ENCODE assay signal across 7 cellular contexts in genomic region chr17:4004517-4005295, GRCh38. TPM values are rescaled to one million over a fixed set of nuclear protein-coding genes. Genes with fewer than 3 reads are reported as not detected.
DNase-seq lines count a peak whose midpoint lies in the region; ATAC-seq and TF ChIP-seq lines count a peak whose summit lies in the region.

No MANE protein-coding gene starts in this region.

- peak overlapping the region; percentile 29; the same call in 2 of the 3 replicates for H3K4me3 Mint-ChIP-seq in GM23338

- H4K20me1 ChIP-seq in GM23338 (replicated peaks; ENCODE audit: insufficient read depth) (no peaks in the 10 kb centered on the region), PC-9 (ENCODE audit: insufficient read depth) (no peaks in the 10 kb centered on the region)

- H3K9me3 Mint-ChIP-seq in GM23338 = no peaks in the 10 kb centered on the region

- H3K4me3 ChIP-seq in GM23338 (0 out of 2 replicates have a peak overlapping the region, but pooled peaks have one; percentile 12), PC-9 (no peak overlapping the region), cardiac muscle cell (no peak overlapping the region), sigmoid colon (no peak overlapping the region)

- DNase-seq in GM23338 (ENCODE audit: low spot score) = peak; percentile 83
- no peak for DNase-seq in PC-9
- DNase-seq in activated gamma-delta T cell treated with Interleukin-2 at 50 U/mL for 16 hours = peak; percentile 43
- peak; percentile 47 to 81 for DNase-seq in cardiac muscle cell (ENCODE audit: low read depth in 1 of 2, low spot score in 1 of 2)
- DNase-seq in sigmoid colon = peak; percentile 68
- DNase-seq in HPDE6-E6E7 (ENCODE audit: extremely low spot score) = no peak

- intact Hi-C loops in PC-9 (cut with micrococcal nuclease; ENCODE audit: unreplicated experiment) = loop anchor here (10.0 kb wide), 1 partner anchor 70 kb away; no protein-coding TSS in a partner anchor
- intact Hi-C loops in sigmoid colon (cut with DNase I) = loop anchor here (1.0 to 5.0 kb wide), 3 partner anchors 91 to 267 kb away; no protein-coding TSS in a partner anchor

- BruUV-seq in PC-9 (replicated peaks; lab: Mats Ljungman, UMichigan) = no TSS peak

- H3K27ac ChIP-seq in GM23338 (ENCODE audit: low read depth) = no peak overlapping the region
- no peak overlapping the region for H3K27ac ChIP-seq in PC-9
- H3K27ac ChIP-seq in cardiac muscle cell = no peak overlapping the region
- H3K27ac ChIP-seq in sigmoid colon = peak overlapping the region in 1 of 4 donors; percentile 28

- no peaks in the 10 kb centered on the region for H3K36me3 ChIP-seq in GM23338 (ENCODE audit: insufficient read depth)
- H3K36me3 ChIP-seq in PC-9 (ENCODE audit: low read depth) = peaks cover 8% of the 10 kb centered on the region; the same call in 1 of the 2 replicates
- H3K36me3 ChIP-seq in cardiac muscle cell = no peaks in the 10 kb centered on the region
- H3K36me3 ChIP-seq in sigmoid colon = peaks cover 10 to 45% (median 36%) of the 10 kb centered on the region in 4 donors

- ATAC-seq in GM23338 = peak; percentile 81
- ATAC-seq in HG03521 (IDR thresholded peaks at IDR 0.05; ENCODE audit: unreplicated experiment) = no peak

- H3K4me2 ChIP-seq in GM23338 (peak overlapping the region; percentile 60), PC-9 (no peak overlapping the region)

- H3K27ac Mint-ChIP-seq in GM23338 = no peak overlapping the region

- peak overlapping the region; percentile 25; the same call in 1 of the 2 replicates for H2AFZ ChIP-seq in GM23338
- no peak overlapping the region for H2AFZ ChIP-seq in PC-9

- no peaks in the 10 kb centered on the region for H3K9me2 ChIP-seq in GM23338 (ENCODE audit: insufficient read depth)
- H3K9me2 ChIP-seq in PC-9 (ENCODE audit: insufficient read depth) = no peaks in the 10 kb centered on the region

- H3F3A ChIP-seq in GM23338 (replicated peaks; ENCODE audit: low read depth) (peaks cover 5% of the 10 kb centered on the region; the same call in 1 of the 2 replicates), PC-9 (ENCODE audit: insufficient read depth, low read depth) (peaks cover 13% of the 10 kb centered on the region; the same call in 1 of the 2 replicates)

- peaks cover 28% of the 10 kb centered on the region for H3K27me3 Mint-ChIP-seq in GM23338 (ENCODE audit: insufficient read depth, low read depth, poor library complexity)

- CTCF ChIA-PET in PC-9 (lab: Charles Lee) = interaction anchor here (0.7 kb wide), 1 partner anchor 68 kb away, joined by 3 read pairs; no protein-coding TSS in a partner anchor

- H3K4me1 Mint-ChIP-seq in GM23338 = peaks cover 33% of the 10 kb centered on the region

- no peaks in the 10 kb centered on the region for H3K79me2 ChIP-seq in GM23338 (replicated peaks; ENCODE audit: insufficient read depth)
- H3K79me2 ChIP-seq in PC-9 (ENCODE audit: low read depth) = no peaks in the 10 kb centered on the region

- 6 to 23% methylated on average over 44 of the region's 44 CpGs for WGBS in sigmoid colon, 2 donors

- H3K9me3 ChIP-seq in PC-9 (ENCODE audit: insufficient read depth, low read depth) (no peaks in the 10 kb centered on the region), cardiac muscle cell (ENCODE audit: low read depth) (no peaks in the 10 kb centered on the region), sigmoid colon (no peaks in the 10 kb centered on the region)

- peaks cover 8% of the 10 kb centered on the region; the same call in 2 of the 3 replicates for H3K36me3 Mint-ChIP-seq in GM23338 (ENCODE audit: low read depth)

- no peak for TF ChIP-seq EP300 in sigmoid colon (IDR thresholded peaks at IDR 0.05)

- H3K27me3 ChIP-seq in GM23338 (ENCODE audit: insufficient read depth) = no peaks in the 10 kb centered on the region
- no peaks in the 10 kb centered on the region for H3K27me3 ChIP-seq in PC-9 (ENCODE audit: insufficient read depth, low read depth)
- no peaks in the 10 kb centered on the region for H3K27me3 ChIP-seq in cardiac muscle cell
- peaks cover 0 to 17% (median 6%) of the 10 kb centered on the region in 3 donors for H3K27me3 ChIP-seq in sigmoid colon

- TF ChIP-seq POLR2A in sigmoid colon (IDR thresholded peaks at IDR 0.05) = no peak

- peak; percentile 85 to 92 for TF ChIP-seq CTCF in GM23338 (conservative IDR thresholded peaks at IDR 0.05; ENCODE audit: low read depth in 2 of 2)
- TF ChIP-seq CTCF in PC-9 (conservative IDR thresholded peaks at IDR 0.05) = peak; percentile 64
- TF ChIP-seq CTCF in cardiac muscle cell (IDR thresholded peaks at IDR 0.05; ENCODE audit: low read depth, low read length) = peak; percentile 80
- peak; percentile 73 to 98 (median 90) for TF ChIP-seq CTCF in sigmoid colon (IDR thresholded peaks at IDR 0.05)

- POLR2A ChIA-PET in PC-9 (lab: Charles Lee; ENCODE audit: unreplicated experiment) = no interaction called here

- H3K4me1 ChIP-seq in GM23338 (ENCODE audit: insufficient read depth) = peaks cover 10% of the 10 kb centered on the region
- H3K4me1 ChIP-seq in PC-9 (replicated peaks; ENCODE audit: insufficient read depth) = peaks cover 12% of the 10 kb centered on the region; the same call in 1 of the 2 replicates
- H3K4me1 ChIP-seq in cardiac muscle cell (ENCODE audit: low read depth) = peaks cover 29% of the 10 kb centered on the region
- H3K4me1 ChIP-seq in sigmoid colon = peaks cover 0 to 20% (median 15%) of the 10 kb centered on the region in 4 donors

TF ChIP-seq in GM23338, 12 proteins besides CTCF, POLR2A, EP300 and RAD21:
- no peak for TF ChIP-seq EZH2phosphoT487 (IDR thresholded peaks at IDR 0.05; ENCODE audit: unreplicated experiment)
- TF ChIP-seq CREB1 (CRISPR knock-in tag; IDR thresholded peaks at IDR 0.05; ENCODE audit: low read depth) = peak; percentile 32; the same call in 1 of the 2 replicates

RNA-seq across cellular contexts. Expression of gene ATP2A3, which starts 40.5 kb away (rescaled TPM):
- 32.6 and 35.2 TPM in 2 replicates for total RNA-seq in GM23338 (2014; rRNA removed; shearing (Covaris generic))
- polyA plus RNA-seq in GM23338 (2016; fragmentation: Nextera tagmentation; extraction: Ambion mirVana) = 8.2 and 9.6 TPM in 2 replicates
- total RNA-seq in PC-9 (2021) = 4.4 and 9.6 TPM in 2 replicates
- 1.9 and 6.9 TPM in 2 replicates for total RNA-seq in cardiac muscle cell
- polyA plus RNA-seq in cardiac muscle cell = 4.2 and 15.8 TPM in 2 replicates
- total RNA-seq in sigmoid colon = 10 to 100 TPM in 1 of 4 donors, 1 to 10 TPM in 3; 3.6 to 12.7 (median 5.0) TPM
- polyA plus RNA-seq in sigmoid colon = 100 to 1,000 TPM in 1 of 3 donors, 10 to 100 TPM in 2; 19.2 to 158 (median 21.6) TPM

Comparison
In these comparisons a context has a peak if more than half of its experiments do, and no peak if none do; other contexts are left out.
1. DNase-seq: peak in GM23338 (single experiment), activated gamma-delta T cell treated with Interleukin-2 at 50 U/mL for 16 hours (single experiment), cardiac muscle cell (2 of 2) and sigmoid colon (single experiment); none in PC-9 (0 of 2) and HPDE6-E6E7 (single experiment).
2. Peak in every context shown above with its lines, with median percentiles within 50 percentile points of each other: CTCF ChIP-seq.